ENCODE assay signal across 8 cellular contexts in the genomic region with DNA sequence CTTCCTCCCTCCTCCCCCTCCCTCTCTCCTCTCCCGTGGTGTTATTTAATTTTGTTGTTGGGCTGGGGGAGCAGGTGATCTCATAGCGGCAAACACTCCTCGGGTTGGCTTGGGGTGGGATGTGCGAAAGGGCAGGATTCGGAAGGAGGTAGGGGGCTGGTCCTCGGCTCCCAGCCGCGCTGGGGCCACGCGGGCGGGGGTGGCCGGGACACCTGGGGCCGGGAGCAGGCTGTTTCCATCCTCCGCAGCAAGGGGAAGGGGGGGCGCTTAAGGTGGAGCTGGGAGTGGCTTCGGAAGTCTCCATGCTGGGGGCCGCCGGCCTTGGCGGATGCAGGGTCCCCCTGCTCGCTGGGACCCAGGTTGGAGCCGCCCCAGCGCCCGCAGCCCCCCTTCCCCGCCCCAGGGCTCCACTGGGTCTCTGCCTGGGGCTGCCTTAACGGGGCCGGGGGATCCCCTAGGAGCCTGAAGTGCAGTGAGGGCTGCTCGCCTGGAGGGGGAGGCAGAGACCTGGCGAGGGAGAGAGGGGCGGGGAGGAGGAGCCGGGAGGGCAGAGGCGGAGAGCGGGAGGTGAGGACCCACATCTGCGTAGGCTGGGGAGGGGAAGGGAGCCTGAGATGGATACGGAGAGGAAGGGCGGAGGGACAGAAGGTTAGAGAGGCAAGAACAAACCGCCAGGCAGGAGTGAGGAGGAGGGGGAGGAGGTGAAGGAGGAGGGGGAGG. TPM values are rescaled to one million over a fixed set of nuclear protein-coding genes. Genes with fewer than 3 reads are reported as not detected.
A peak's percentile ranks its signal among the peaks of the same experiment; 100 is the strongest.
DNase-seq lines count a peak whose midpoint lies in the region; ATAC-seq and TF ChIP-seq lines count a peak whose summit lies in the region.

No MANE protein-coding gene starts in this region.

- peak overlapping the region; percentile 89 for H3K27ac Mint-ChIP-seq in activated CD4-positive, alpha-beta T cell treated with anti-CD3 and anti-CD28 coated beads, Interleukin-2, amount 10 ng/mL, durations not matched to agents 7 days and 5 days

- no peaks in the 10 kb centered on the region for H3K9me3 ChIP-seq in right lobe of liver

- no peaks in the 10 kb centered on the region for H3K9me3 Mint-ChIP-seq in activated CD4-positive, alpha-beta T cell treated with anti-CD3 and anti-CD28 coated beads, Interleukin-2, amount 10 ng/mL, durations not matched to agents 7 days and 5 days

- peak; percentile 91 for DNase-seq in AG08396 (ENCODE audit: low spot score)
- peak; percentile 97 for DNase-seq in NCI-H69 (lab: John Stamatoyannopoulos, UW)
- peak; percentile 94 for DNase-seq in activated CD4-positive, alpha-beta T cell treated with anti-CD3 and anti-CD28 coated beads, Interleukin-2, amount 10 ng/mL, durations not matched to agents 7 days and 5 days
- DNase-seq in coronary artery (ENCODE audit: low spot score), result peak; percentile 92
- DNase-seq in right lobe of liver, result peak; percentile 83 to 87 (median 85)
- DNase-seq in stimulated activated CD4-positive, alpha-beta T cell treated with anti-CD3 and anti-CD28 coated beads, Interleukin-4, amount 100 ng/mL, for 24 hours, result peak; percentile 90

- H3K4me3 ChIP-seq in coronary artery (peak overlapping the region; percentile 90), right lobe of liver (peak overlapping the region; percentile 21 to 37 (median 32))

- under 1% methylated on average over 24 of the region's 36 CpGs for WGBS in right lobe of liver (ENCODE audit: insufficient coverage, low coverage, low lambda C conversion rate, missing lambda C conversion rate)

- intact Hi-C loops in right lobe of liver (cut with DNase I), result no loop called here

- H3K36me3 ChIP-seq in right lobe of liver, result no peaks in the 10 kb centered on the region

- TF ChIP-seq CTCF in coronary artery (IDR thresholded peaks at IDR 0.05) (peak; percentile 95), right lobe of liver (IDR thresholded peaks at IDR 0.05) (peak; percentile 73 to 80 (median 76))

- ATAC-seq in GM19043 (IDR thresholded peaks at IDR 0.05; ENCODE audit: low read depth, unreplicated experiment) (peak; percentile 67), HG03457 (IDR thresholded peaks at IDR 0.05; ENCODE audit: unreplicated experiment) (peak; percentile 61), right lobe of liver (peak; percentile 85 to 91 (median 89))

- H3K27me3 Mint-ChIP-seq in activated CD4-positive, alpha-beta T cell treated with anti-CD3 and anti-CD28 coated beads, Interleukin-2, amount 10 ng/mL, durations not matched to agents 7 days and 5 days, result peaks cover 2% of the 10 kb centered on the region

- peaks cover 0 to 3% (median 2%) of the 10 kb centered on the region in 4 donors for H3K4me1 ChIP-seq in right lobe of liver

- POLR2A ChIA-PET in activated CD4-positive, alpha-beta T cell treated with anti-CD3 and anti-CD28 coated beads, Interleukin-2, amount 10 ng/mL, durations not matched to agents 7 days and 5 days (lab: Charles Lee), result interaction anchor here (0.7 kb wide), 1 partner anchor 12 kb away, joined by 4 read pairs; no protein-coding TSS in a partner anchor

- H3K27me3 ChIP-seq in right lobe of liver, result no peaks in the 10 kb centered on the region

- H3K27ac ChIP-seq in coronary artery (peak overlapping the region; percentile 80 to 92), right lobe of liver (peak overlapping the region; percentile 11 to 63 (median 57))

- peaks cover 50% of the 10 kb centered on the region for H3K4me1 Mint-ChIP-seq in activated CD4-positive, alpha-beta T cell treated with anti-CD3 and anti-CD28 coated beads, Interleukin-2, amount 10 ng/mL, durations not matched to agents 7 days and 5 days

- no peaks in the 10 kb centered on the region for H3K36me3 Mint-ChIP-seq in activated CD4-positive, alpha-beta T cell treated with anti-CD3 and anti-CD28 coated beads, Interleukin-2, amount 10 ng/mL, durations not matched to agents 7 days and 5 days (ENCODE audit: low read depth)

- H3K4me3 Mint-ChIP-seq in activated CD4-positive, alpha-beta T cell treated with anti-CD3 and anti-CD28 coated beads, Interleukin-2, amount 10 ng/mL, durations not matched to agents 7 days and 5 days, result peak overlapping the region; percentile 76

- TF ChIP-seq POLR2A in right lobe of liver (IDR thresholded peaks at IDR 0.05), result no peak

- CTCF ChIA-PET in activated CD4-positive, alpha-beta T cell treated with anti-CD3 and anti-CD28 coated beads, Interleukin-2, amount 10 ng/mL, durations not matched to agents 7 days and 5 days (lab: Charles Lee), result interaction anchor here (0.7 to 2.2 kb wide), 17 partner anchors 9 to 321 kb away, joined by 3 to 10 read pairs (median 4); partner anchors contain the start of genes DBP, EMP3 and NUCB1

RNA-seq across cellular contexts. Expression of gene CA11, which starts 0.4 kb away (rescaled TPM):
- 10 to 100 TPM; 10.1 to 10.8 TPM for total RNA-seq in activated CD4-positive, alpha-beta T cell treated with anti-CD3 and anti-CD28 coated beads, Interleukin-2, amount 10 ng/mL, durations not matched to agents 7 days and 5 days
- 1 to 10 TPM in 2 of 6 experiments, under 1 TPM in 4; 0.25 to 2.0 (median 0.54) TPM for total RNA-seq in right lobe of liver

RNA-seq across cellular contexts. Expression of gene DBP, which starts 9.2 kb away (rescaled TPM):
- total RNA-seq in activated CD4-positive, alpha-beta T cell treated with anti-CD3 and anti-CD28 coated beads, Interleukin-2, amount 10 ng/mL, durations not matched to agents 7 days and 5 days, result 10 to 100 TPM; 24.1 to 25.8 TPM
- 10 to 100 TPM in 2 of 6 experiments, 1 to 10 TPM in 4; 1.8 to 11.6 (median 3.3) TPM for total RNA-seq in right lobe of liver

RNA-seq across cellular contexts. Expression of gene NTN5, which starts 26.5 kb away (rescaled TPM):
- total RNA-seq in activated CD4-positive, alpha-beta T cell treated with anti-CD3 and anti-CD28 coated beads, Interleukin-2, amount 10 ng/mL, durations not matched to agents 7 days and 5 days, result 1 to 10 TPM; 1.0 to 1.4 TPM
- total RNA-seq in right lobe of liver, result under 1 TPM in 2 of 6 experiments, not detected in 4; 0.11 to 0.32 TPM

RNA-seq across cellular contexts. Expression of gene SPHK2, which starts 27.0 kb away (rescaled TPM):
- 10 to 100 TPM; 28.2 to 33.6 TPM for total RNA-seq in activated CD4-positive, alpha-beta T cell treated with anti-CD3 and anti-CD28 coated beads, Interleukin-2, amount 10 ng/mL, durations not matched to agents 7 days and 5 days
- total RNA-seq in right lobe of liver, result 10 to 100 TPM; 11.4 to 30.1 (median 17.2) TPM

RNA-seq across cellular contexts. Expression of gene RPL18, which starts 27.4 kb away (rescaled TPM):
- 1,000 to 10,000 TPM; 1,477 to 1,601 TPM for total RNA-seq in activated CD4-positive, alpha-beta T cell treated with anti-CD3 and anti-CD28 coated beads, Interleukin-2, amount 10 ng/mL, durations not matched to agents 7 days and 5 days
- 100 to 1,000 TPM; 355 to 867 (median 385) TPM for total RNA-seq in right lobe of liver

Comparison
In these comparisons a context has a peak if more than half of its experiments do, and no peak if none do; other contexts are left out.
1. Peak in every context shown above with its lines: DNase-seq, ATAC-seq, H3K4me3 ChIP-seq and H3K27ac ChIP-seq.